21 cellular contexts compared by ENCODE assay signal in the genomic region with DNA sequence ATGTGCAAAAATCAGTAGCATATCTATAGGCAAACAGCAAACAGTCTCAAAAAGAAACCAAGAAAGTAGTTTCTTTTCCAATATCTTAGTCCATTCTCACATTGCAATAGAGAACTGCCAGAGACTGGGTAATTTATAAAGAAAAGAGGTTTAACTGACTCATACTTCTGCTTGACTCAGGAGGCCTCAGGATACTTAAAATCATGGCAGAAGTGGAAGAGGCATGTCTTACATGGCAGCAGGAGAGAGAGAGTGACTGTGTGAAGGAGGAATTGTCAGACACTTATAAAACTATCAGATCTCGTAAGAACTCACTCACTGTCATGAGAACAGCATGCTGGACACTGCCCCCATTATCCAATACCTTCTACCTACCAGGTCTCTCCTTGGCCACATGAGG.
"Had no signal": no experiment of that assay in that cellular context is flagged by ENCODE, and none has a peak within 500 bp of the region (broad histone marks: within the 10 kb centered on the region; RNA-seq: fewer than 3 reads in every experiment).

No MANE protein-coding gene starts in this region.

- H3K9ac ChIP-seq: KMS-11 had no signal

- H3K9me3 ChIP-seq: SJCRH30 had no signal

- H3K27me3 ChIP-seq: SJCRH30 had no signal

- H3K4me1 ChIP-seq: SJCRH30 had no signal

- H3K27ac ChIP-seq: KMS-11, RWPE1, SJCRH30 had no signal

- ATAC-seq: K562, Right ventricle myocardium inferior, SK-N-SH treated with all-trans-retinoic acid at 6 μM for 48 hours had no signal

- H3K36me3 ChIP-seq: SJCRH30 had no signal

- H3K4me2 ChIP-seq: KMS-11 had no signal

- DNase-seq: Kasumi-1, MM.1S, NCI-H1092 treated with DMSO at 0.1 percent for 48 hours, NCI-H1436, NCI-H187, NCI-H2029, NCI-H2081 treated with DMSO at 0.1 percent for 48 hours, NCI-H2171, NCI-H226, NCI-H446, NCI-H510A, NCI-H524 treated with DMSO at 0.1 percent for 48 hours, NCI-H69, NCI-H774, SHP77 treated with DMSO at 0.1 percent for 48 hours, SJCRH30 had no signal

- H3K4me3 ChIP-seq: K562, SJCRH30 had no signal
